In genomic region chr1:226407497-226408284, GRCh38 we compare ENCODE assay signal across 2 cellular contexts.
A peak's percentile ranks its signal among the peaks of the same experiment; 100 is the strongest.
TF ChIP-seq lines count a peak whose summit lies in the region.

Gene PARP1, minus strand, starts transcription at chr1:226408093. Its CDS starts 164 bp downstream, at chr1:226407929.

TF ChIP-seq in A549, 52 proteins besides CTCF, POLR2A, EP300 and RAD21 (continued from another document):
- no peak for TF ChIP-seq RFX5 (IDR thresholded peaks at IDR 0.05)
- TF ChIP-seq CBX2 (IDR thresholded peaks at IDR 0.05; ENCODE audit: borderline replicate concordance, low read depth): no peak
- TF ChIP-seq, protein P1, sequence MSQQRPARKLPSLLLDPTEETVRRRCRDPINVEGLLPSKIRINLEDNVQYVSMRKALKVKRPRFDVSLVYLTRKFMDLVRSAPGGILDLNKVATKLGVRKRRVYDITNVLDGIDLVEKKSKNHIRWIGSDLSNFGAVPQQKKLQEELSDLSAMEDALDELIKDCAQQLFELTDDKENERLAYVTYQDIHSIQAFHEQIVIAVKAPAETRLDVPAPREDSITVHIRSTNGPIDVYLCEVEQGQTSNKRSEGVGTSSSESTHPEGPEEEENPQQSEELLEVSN (IDR thresholded peaks at IDR 0.05; ENCODE audit: borderline replicate concordance, low read depth): peak; percentile 64; the same call in 1 of the 2 replicates
- TF ChIP-seq ESRRA (IDR thresholded peaks at IDR 0.05; ENCODE audit: borderline replicate concordance, low read length): no peak
- TF ChIP-seq HOXB13 (CRISPR knock-in tag; IDR thresholded peaks at IDR 0.05; ENCODE audit: low read depth): no peak
- no peak for TF ChIP-seq HOXA7 (CRISPR knock-in tag; IDR thresholded peaks at IDR 0.05)
- TF ChIP-seq, protein P2, sequence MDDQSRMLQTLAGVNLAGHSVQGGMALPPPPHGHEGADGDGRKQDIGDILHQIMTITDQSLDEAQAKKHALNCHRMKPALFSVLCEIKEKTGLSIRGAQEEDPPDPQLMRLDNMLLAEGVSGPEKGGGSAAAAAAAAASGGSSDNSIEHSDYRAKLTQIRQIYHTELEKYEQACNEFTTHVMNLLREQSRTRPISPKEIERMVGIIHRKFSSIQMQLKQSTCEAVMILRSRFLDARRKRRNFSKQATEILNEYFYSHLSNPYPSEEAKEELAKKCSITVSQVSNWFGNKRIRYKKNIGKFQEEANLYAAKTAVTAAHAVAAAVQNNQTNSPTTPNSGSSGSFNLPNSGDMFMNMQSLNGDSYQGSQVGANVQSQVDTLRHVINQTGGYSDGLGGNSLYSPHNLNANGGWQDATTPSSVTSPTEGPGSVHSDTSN (IDR thresholded peaks at IDR 0.05): no peak
- TF ChIP-seq PHF8 (IDR thresholded peaks at IDR 0.05; ENCODE audit: borderline replicate concordance, low read depth): peak; percentile 53; the same call in 1 of the 2 replicates
- 0 out of 2 replicates have a peak, but pooled peaks have one; percentile 19 for TF ChIP-seq HOXB5 (CRISPR knock-in tag; IDR thresholded peaks at IDR 0.05)
- TF ChIP-seq ELK1 (IDR thresholded peaks at IDR 0.05; ENCODE audit: low read depth, low read length): no peak
- peak; percentile 75; the same call in 1 of the 2 replicates for TF ChIP-seq MYC (IDR thresholded peaks at IDR 0.05; ENCODE audit: borderline replicate concordance, low read length)
- TF ChIP-seq, protein P3, sequence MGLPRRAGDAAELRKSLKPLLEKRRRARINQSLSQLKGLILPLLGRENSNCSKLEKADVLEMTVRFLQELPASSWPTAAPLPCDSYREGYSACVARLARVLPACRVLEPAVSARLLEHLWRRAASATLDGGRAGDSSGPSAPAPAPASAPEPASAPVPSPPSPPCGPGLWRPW (IDR thresholded peaks at IDR 0.05): no peak
- TF ChIP-seq, protein P4, sequence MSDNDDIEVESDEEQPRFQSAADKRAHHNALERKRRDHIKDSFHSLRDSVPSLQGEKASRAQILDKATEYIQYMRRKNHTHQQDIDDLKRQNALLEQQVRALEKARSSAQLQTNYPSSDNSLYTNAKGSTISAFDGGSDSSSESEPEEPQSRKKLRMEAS (IDR thresholded peaks at IDR 0.05): peak; percentile 90
- no peak for TF ChIP-seq NFE2L2 (conservative IDR thresholded peaks at IDR 0.05; ENCODE audit: low read length)
- no peak for TF ChIP-seq ZSCAN20 (CRISPR knock-in tag; IDR thresholded peaks at IDR 0.05)
- TF ChIP-seq BCL3 (IDR thresholded peaks at IDR 0.05): peak; percentile 42; the same call in 1 of the 3 replicates
- no peak for TF ChIP-seq SREBF2 (IDR thresholded peaks at IDR 0.05)
- peak; percentile 98 for TF ChIP-seq MAFK (IDR thresholded peaks at IDR 0.05; ENCODE audit: partially characterized antibody)
- TF ChIP-seq POLR2AphosphoS2 (conservative IDR thresholded peaks at IDR 0.05; ENCODE audit: low read length): no peak
- no peak for TF ChIP-seq ZNF302 (CRISPR knock-in tag; IDR thresholded peaks at IDR 0.05)
- TF ChIP-seq JUN (IDR thresholded peaks at IDR 0.05): peak in 1 of 2 experiments; percentile 79; a peak in 2 of 5 replicates

TF ChIP-seq in K562, 482 proteins besides CTCF, POLR2A, EP300 and RAD21 (continued from another document and continues in another):
- peak; percentile 92 for TF ChIP-seq ZFP91 (CRISPR knock-in tag; IDR thresholded peaks at IDR 0.05)
- no peak for TF ChIP-seq BDP1 (IDR thresholded peaks at IDR 0.05; ENCODE audit: insufficient read depth, insufficient read length)
- no peak for TF ChIP-seq NR2C2 (CRISPR knock-in tag; IDR thresholded peaks at IDR 0.05)
- TF ChIP-seq NR2C2 (tag; IDR thresholded peaks at IDR 0.05): peak; percentile 64
- TF ChIP-seq ZBTB5 (IDR thresholded peaks at IDR 0.05): no peak
- no peak for TF ChIP-seq ZNF134 (CRISPR knock-in tag; conservative IDR thresholded peaks at IDR 0.05)
- peak; percentile 78 for TF ChIP-seq XRCC5 (IDR thresholded peaks at IDR 0.05; ENCODE audit: low read depth, low read length)
- no peak for TF ChIP-seq ZNF778 (CRISPR knock-in tag; IDR thresholded peaks at IDR 0.05)
- peak; percentile 60 for TF ChIP-seq ELF1 (tag; IDR thresholded peaks at IDR 0.05)
- TF ChIP-seq KDM5B (IDR thresholded peaks at IDR 0.05; ENCODE audit: insufficient replicate concordance, low read depth, low read length): peak; percentile 86
- TF ChIP-seq, protein P5, sequence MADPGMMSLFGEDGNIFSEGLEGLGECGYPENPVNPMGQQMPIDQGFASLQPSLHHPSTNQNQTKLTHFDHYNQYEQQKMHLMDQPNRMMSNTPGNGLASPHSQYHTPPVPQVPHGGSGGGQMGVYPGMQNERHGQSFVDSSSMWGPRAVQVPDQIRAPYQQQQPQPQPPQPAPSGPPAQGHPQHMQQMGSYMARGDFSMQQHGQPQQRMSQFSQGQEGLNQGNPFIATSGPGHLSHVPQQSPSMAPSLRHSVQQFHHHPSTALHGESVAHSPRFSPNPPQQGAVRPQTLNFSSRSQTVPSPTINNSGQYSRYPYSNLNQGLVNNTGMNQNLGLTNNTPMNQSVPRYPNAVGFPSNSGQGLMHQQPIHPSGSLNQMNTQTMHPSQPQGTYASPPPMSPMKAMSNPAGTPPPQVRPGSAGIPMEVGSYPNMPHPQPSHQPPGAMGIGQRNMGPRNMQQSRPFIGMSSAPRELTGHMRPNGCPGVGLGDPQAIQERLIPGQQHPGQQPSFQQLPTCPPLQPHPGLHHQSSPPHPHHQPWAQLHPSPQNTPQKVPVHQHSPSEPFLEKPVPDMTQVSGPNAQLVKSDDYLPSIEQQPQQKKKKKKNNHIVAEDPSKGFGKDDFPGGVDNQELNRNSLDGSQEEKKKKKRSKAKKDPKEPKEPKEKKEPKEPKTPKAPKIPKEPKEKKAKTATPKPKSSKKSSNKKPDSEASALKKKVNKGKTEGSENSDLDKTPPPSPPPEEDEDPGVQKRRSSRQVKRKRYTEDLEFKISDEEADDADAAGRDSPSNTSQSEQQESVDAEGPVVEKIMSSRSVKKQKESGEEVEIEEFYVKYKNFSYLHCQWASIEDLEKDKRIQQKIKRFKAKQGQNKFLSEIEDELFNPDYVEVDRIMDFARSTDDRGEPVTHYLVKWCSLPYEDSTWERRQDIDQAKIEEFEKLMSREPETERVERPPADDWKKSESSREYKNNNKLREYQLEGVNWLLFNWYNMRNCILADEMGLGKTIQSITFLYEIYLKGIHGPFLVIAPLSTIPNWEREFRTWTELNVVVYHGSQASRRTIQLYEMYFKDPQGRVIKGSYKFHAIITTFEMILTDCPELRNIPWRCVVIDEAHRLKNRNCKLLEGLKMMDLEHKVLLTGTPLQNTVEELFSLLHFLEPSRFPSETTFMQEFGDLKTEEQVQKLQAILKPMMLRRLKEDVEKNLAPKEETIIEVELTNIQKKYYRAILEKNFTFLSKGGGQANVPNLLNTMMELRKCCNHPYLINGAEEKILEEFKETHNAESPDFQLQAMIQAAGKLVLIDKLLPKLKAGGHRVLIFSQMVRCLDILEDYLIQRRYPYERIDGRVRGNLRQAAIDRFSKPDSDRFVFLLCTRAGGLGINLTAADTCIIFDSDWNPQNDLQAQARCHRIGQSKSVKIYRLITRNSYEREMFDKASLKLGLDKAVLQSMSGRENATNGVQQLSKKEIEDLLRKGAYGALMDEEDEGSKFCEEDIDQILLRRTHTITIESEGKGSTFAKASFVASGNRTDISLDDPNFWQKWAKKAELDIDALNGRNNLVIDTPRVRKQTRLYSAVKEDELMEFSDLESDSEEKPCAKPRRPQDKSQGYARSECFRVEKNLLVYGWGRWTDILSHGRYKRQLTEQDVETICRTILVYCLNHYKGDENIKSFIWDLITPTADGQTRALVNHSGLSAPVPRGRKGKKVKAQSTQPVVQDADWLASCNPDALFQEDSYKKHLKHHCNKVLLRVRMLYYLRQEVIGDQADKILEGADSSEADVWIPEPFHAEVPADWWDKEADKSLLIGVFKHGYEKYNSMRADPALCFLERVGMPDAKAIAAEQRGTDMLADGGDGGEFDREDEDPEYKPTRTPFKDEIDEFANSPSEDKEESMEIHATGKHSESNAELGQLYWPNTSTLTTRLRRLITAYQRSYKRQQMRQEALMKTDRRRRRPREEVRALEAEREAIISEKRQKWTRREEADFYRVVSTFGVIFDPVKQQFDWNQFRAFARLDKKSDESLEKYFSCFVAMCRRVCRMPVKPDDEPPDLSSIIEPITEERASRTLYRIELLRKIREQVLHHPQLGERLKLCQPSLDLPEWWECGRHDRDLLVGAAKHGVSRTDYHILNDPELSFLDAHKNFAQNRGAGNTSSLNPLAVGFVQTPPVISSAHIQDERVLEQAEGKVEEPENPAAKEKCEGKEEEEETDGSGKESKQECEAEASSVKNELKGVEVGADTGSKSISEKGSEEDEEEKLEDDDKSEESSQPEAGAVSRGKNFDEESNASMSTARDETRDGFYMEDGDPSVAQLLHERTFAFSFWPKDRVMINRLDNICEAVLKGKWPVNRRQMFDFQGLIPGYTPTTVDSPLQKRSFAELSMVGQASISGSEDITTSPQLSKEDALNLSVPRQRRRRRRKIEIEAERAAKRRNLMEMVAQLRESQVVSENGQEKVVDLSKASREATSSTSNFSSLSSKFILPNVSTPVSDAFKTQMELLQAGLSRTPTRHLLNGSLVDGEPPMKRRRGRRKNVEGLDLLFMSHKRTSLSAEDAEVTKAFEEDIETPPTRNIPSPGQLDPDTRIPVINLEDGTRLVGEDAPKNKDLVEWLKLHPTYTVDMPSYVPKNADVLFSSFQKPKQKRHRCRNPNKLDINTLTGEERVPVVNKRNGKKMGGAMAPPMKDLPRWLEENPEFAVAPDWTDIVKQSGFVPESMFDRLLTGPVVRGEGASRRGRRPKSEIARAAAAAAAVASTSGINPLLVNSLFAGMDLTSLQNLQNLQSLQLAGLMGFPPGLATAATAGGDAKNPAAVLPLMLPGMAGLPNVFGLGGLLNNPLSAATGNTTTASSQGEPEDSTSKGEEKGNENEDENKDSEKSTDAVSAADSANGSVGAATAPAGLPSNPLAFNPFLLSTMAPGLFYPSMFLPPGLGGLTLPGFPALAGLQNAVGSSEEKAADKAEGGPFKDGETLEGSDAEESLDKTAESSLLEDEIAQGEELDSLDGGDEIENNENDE (IDR thresholded peaks at IDR 0.05; ENCODE audit: low read depth, low read length): no peak
- TF ChIP-seq NCOA4 (IDR thresholded peaks at IDR 0.05; ENCODE audit: partially characterized antibody): no peak
- TF ChIP-seq ZBTB49 (CRISPR knock-in tag; IDR thresholded peaks at IDR 0.05; ENCODE audit: borderline replicate concordance): no peak
- TF ChIP-seq NONO (IDR thresholded peaks at IDR 0.05; ENCODE audit: low read depth in 2 of 2, low read length in 1 of 2): peak; percentile 85 to 87
- 0 out of 2 replicates have a peak, but pooled peaks have one; percentile 40 for TF ChIP-seq SMC3 (conservative IDR thresholded peaks at IDR 0.05; ENCODE audit: insufficient read depth, low read depth, low read length)
- no peak for TF ChIP-seq KLF10 (CRISPR knock-in tag; IDR thresholded peaks at IDR 0.05)
- TF ChIP-seq RBM14 (IDR thresholded peaks at IDR 0.05; ENCODE audit: borderline replicate concordance, insufficient read depth, low read depth, low read length): no peak
- TF ChIP-seq TAF1 (IDR thresholded peaks at IDR 0.05; ENCODE audit: control insufficient read depth, extremely low read depth, insufficient read depth, low read length, severe bottlenecking): peak; percentile 83
- TF ChIP-seq CBFA2T3 (IDR thresholded peaks at IDR 0.05): peak; percentile 2; the same call in 1 of the 2 replicates
- no peak for TF ChIP-seq CBX3 (IDR thresholded peaks at IDR 0.05; ENCODE audit: borderline replicate concordance in 1 of 2, low read length in 2 of 2)
- no peak for TF ChIP-seq CLOCK (CRISPR knock-in tag; IDR thresholded peaks at IDR 0.05; ENCODE audit: borderline replicate concordance)
